ENCODE assay signal across 16 cellular contexts in the genomic region with DNA sequence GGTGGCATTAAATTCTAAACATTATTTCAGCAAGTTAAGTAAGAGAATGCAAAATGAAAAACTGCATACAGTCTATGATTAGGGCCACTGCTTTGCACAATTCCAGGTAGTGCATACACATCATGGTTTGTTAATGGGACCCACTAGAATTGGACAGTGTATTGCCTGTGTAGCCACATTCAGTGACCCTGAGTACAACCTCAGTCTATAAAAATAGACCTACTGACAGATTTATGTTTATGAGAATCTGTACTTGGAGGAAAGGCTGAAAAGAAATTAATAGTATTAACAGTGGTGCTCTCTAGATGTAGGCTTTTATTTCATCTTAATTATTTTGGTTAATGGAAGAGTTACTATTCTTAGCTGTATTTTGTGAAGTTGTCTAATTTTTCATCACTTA. TPM values are rescaled to one million over a fixed set of nuclear protein-coding genes. Genes with fewer than 3 reads are reported as not detected.
A peak's percentile ranks its signal among the peaks of the same experiment; 100 is the strongest.
DNase-seq lines count a peak whose midpoint lies in the region; ATAC-seq and TF ChIP-seq lines count a peak whose summit lies in the region.
"Had no signal": no experiment of that assay in that cellular context is flagged by ENCODE, and none has a peak within 500 bp of the region (broad histone marks: within the 10 kb centered on the region; RNA-seq: fewer than 3 reads in every experiment).

No MANE protein-coding gene starts in this region.

- peaks cover 93% of the 10 kb centered on the region for H3K36me3 ChIP-seq in SK-N-MC (ENCODE audit: insufficient read depth, low read length)
- peaks cover 0 to 14% (median 12%) of the 10 kb centered on the region in 3 donors for H3K36me3 ChIP-seq in skeletal muscle tissue (ENCODE audit: control insufficient read depth in 3 of 3, insufficient read depth in 3 of 3, low read length in 3 of 3)

- CTCF ChIA-PET in HEK293T (lab: Yijun Ruan, JAX), result no interaction called here

- H3K9ac ChIP-seq in SK-N-MC (ENCODE audit: insufficient read length) (no peak overlapping the region), skeletal muscle tissue (ENCODE audit: low read depth in 1 of 3, low read length in 3 of 3) (no peak overlapping the region)

- H3K27me3 ChIP-seq in skeletal muscle tissue (ENCODE audit: control insufficient read depth in 3 of 3, insufficient read depth in 3 of 3, low read length in 3 of 3), result no peaks in the 10 kb centered on the region
- H3K27me3 ChIP-seq: BE2C had no signal

- H3K9me3 ChIP-seq in SK-N-MC (ENCODE audit: low read depth, low read length) (no peaks in the 10 kb centered on the region), skeletal muscle tissue (ENCODE audit: control insufficient read depth in 3 of 3, low read length in 3 of 3) (no peaks in the 10 kb centered on the region)
- H3K9me3 ChIP-seq: BE2C, Caco-2 had no signal

- H3K4me1 ChIP-seq in skeletal muscle tissue (ENCODE audit: control insufficient read depth in 3 of 3, insufficient read depth in 3 of 3, low read length in 3 of 3), result peaks cover 3 to 10% (median 6%) of the 10 kb centered on the region in 3 donors
- H3K4me1 ChIP-seq: BE2C, Caco-2 had no signal

- DNase-seq in HEK293T (ENCODE audit: extremely low spot score) (no peak), SK-N-MC (ENCODE audit: low read depth, low spot score) (no peak), left kidney (ENCODE audit: low read depth, low spot score) (peak; percentile 45), KBM-7 (no peak), NCI-H446 treated with DMSO at 0.1 percent for 48 hours (lab: John Stamatoyannopoulos, UW) (no peak)
- DNase-seq: ACHN; BE2C; C1 segment of cervical spinal cord; Caco-2; CD4-positive, alpha-beta T cell; DMS79; GDM1; GOT3; H9 had no signal

- no peak for ATAC-seq in GM18519 (IDR thresholded peaks at IDR 0.05; ENCODE audit: low FRiP score, unreplicated experiment)

- POLR2A ChIA-PET in HEK293T (lab: Yijun Ruan, JAX), result no interaction called here

- in situ Hi-C loops in KBM-7 (cut with MboI; ENCODE audit: low pct_unique_long_range_greater_than_20kb, low sequenced_read_pairs), result no loop called here

- H3K27ac ChIP-seq in SK-N-MC (peak overlapping the region; percentile 19; the same call in 1 of the 2 replicates), skeletal muscle tissue (ENCODE audit: low read depth, low read length) (peak overlapping the region; percentile 49)

- H3K4me3 ChIP-seq in SK-N-MC, result no peak overlapping the region
- no peak overlapping the region for H3K4me3 ChIP-seq in skeletal muscle tissue (ENCODE audit: low read length in 3 of 3)

TF ChIP-seq in HEK293T, 16 proteins besides CTCF, POLR2A, EP300 and RAD21:
- TF ChIP-seq FOXK2 (IDR thresholded peaks at IDR 0.05), result no peak
- no peak for TF ChIP-seq NFRKB (IDR thresholded peaks at IDR 0.05)
- no peak for TF ChIP-seq BHLHE40 (IDR thresholded peaks at IDR 0.05; ENCODE audit: borderline replicate concordance)
- no peak for TF ChIP-seq TARDBP (IDR thresholded peaks at IDR 0.05)
- TF ChIP-seq, protein P1, sequence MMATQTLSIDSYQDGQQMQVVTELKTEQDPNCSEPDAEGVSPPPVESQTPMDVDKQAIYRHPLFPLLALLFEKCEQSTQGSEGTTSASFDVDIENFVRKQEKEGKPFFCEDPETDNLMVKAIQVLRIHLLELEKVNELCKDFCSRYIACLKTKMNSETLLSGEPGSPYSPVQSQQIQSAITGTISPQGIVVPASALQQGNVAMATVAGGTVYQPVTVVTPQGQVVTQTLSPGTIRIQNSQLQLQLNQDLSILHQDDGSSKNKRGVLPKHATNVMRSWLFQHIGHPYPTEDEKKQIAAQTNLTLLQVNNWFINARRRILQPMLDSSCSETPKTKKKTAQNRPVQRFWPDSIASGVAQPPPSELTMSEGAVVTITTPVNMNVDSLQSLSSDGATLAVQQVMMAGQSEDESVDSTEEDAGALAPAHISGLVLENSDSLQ (IDR thresholded peaks at IDR 0.05), result peak; percentile 69
- no peak for TF ChIP-seq FOXA1 (IDR thresholded peaks at IDR 0.05)
TF ChIP-seq in HEK293T: peak in this region for 1.

RNA-seq across cellular contexts. Expression of a gene that starts 18.8 kb away (rescaled TPM):
- 43.8 TPM for total RNA-seq in skeletal muscle tissue

RNA-seq across cellular contexts. Expression of a gene that starts 51.9 kb away (rescaled TPM):
- 40.2 TPM for total RNA-seq in skeletal muscle tissue
